2 cellular contexts compared by ENCODE assay signal in the genomic region with DNA sequence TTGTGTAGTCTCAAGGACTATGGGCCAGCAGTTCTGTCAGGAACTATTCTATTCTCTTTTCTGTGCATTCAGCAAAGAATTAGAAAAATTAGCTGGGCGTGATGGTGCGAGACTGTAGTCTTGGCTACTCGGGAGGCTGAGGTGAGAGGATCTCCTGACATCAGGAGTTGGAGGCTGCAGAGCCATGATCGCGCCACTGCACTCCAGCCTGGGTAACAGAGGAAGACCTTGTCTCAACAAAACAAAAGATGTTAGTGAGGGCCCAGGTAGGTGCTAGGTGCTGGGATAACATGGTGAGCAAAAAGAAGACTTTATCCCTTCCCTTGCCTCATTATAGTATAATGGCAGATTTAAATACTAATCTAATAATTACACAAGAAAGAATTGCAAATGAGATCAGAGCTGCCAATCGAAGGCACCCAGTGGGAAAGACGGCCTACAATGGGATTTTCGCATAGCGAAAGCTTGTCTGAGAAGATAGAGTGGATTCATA.
TF ChIP-seq lines count a peak whose summit lies in the region.

No MANE protein-coding gene starts in this region.

TF ChIP-seq in SK-N-SH, 30 proteins besides CTCF, POLR2A, EP300 and RAD21 (continued from another document):
- no peak for TF ChIP-seq MEF2A (IDR thresholded peaks at IDR 0.05; ENCODE audit: borderline replicate concordance, low read depth)
- TF ChIP-seq, protein P1, sequence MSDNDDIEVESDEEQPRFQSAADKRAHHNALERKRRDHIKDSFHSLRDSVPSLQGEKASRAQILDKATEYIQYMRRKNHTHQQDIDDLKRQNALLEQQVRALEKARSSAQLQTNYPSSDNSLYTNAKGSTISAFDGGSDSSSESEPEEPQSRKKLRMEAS (IDR thresholded peaks at IDR 0.05; ENCODE audit: low read depth), result no peak
- no peak for TF ChIP-seq IRF3 (IDR thresholded peaks at IDR 0.05; ENCODE audit: low read depth, low read length)
- no peak for TF ChIP-seq EZH2phosphoT487 (IDR thresholded peaks at IDR 0.05; ENCODE audit: borderline replicate concordance, low read depth)
- TF ChIP-seq SIN3A (IDR thresholded peaks at IDR 0.05; ENCODE audit: borderline replicate concordance, low read depth, low read length), result no peak
- no peak for TF ChIP-seq RXRA (IDR thresholded peaks at IDR 0.05; ENCODE audit: borderline replicate concordance, low read depth)
- TF ChIP-seq FOSL2 (IDR thresholded peaks at IDR 0.05; ENCODE audit: borderline replicate concordance, low read depth), result no peak
- no peak for TF ChIP-seq CHD2 (IDR thresholded peaks at IDR 0.05; ENCODE audit: low read length, partially characterized antibody)
- TF ChIP-seq ZBTB33 (IDR thresholded peaks at IDR 0.05; ENCODE audit: borderline replicate concordance, low read depth), result no peak

TF ChIP-seq in SK-N-SH treated with all-trans-retinoic acid at 6 μM for 48 hours, 23 proteins besides CTCF, POLR2A, EP300 and RAD21 (continued from another document):
- TF ChIP-seq TSHZ2 (CRISPR knock-in tag; IDR thresholded peaks at IDR 0.05), result no peak
- TF ChIP-seq ZNF8 (CRISPR knock-in tag; IDR thresholded peaks at IDR 0.05), result no peak
- no peak for TF ChIP-seq CREB5 (CRISPR knock-in tag; IDR thresholded peaks at IDR 0.05; ENCODE audit: low read depth)
- TF ChIP-seq ZFP3 (CRISPR knock-in tag; IDR thresholded peaks at IDR 0.05), result no peak
- no peak for TF ChIP-seq CSRNP3 (CRISPR knock-in tag; IDR thresholded peaks at IDR 0.05)
- no peak for TF ChIP-seq ZFP30 (CRISPR knock-in tag; IDR thresholded peaks at IDR 0.05)
- no peak for TF ChIP-seq OSR1 (CRISPR knock-in tag; IDR thresholded peaks at IDR 0.05)
- no peak for TF ChIP-seq SNAI2 (CRISPR knock-in tag; IDR thresholded peaks at IDR 0.05)
- TF ChIP-seq TOX (CRISPR knock-in tag; IDR thresholded peaks at IDR 0.05; ENCODE audit: borderline replicate concordance), result no peak
- TF ChIP-seq ARNTL (CRISPR knock-in tag; IDR thresholded peaks at IDR 0.05; ENCODE audit: borderline replicate concordance, low read depth), result no peak
- no peak for TF ChIP-seq GLIS3 (CRISPR knock-in tag; IDR thresholded peaks at IDR 0.05)
- TF ChIP-seq ESRRG (CRISPR knock-in tag; IDR thresholded peaks at IDR 0.05), result no peak
- TF ChIP-seq TCF4 (CRISPR knock-in tag; IDR thresholded peaks at IDR 0.05; ENCODE audit: borderline replicate concordance), result no peak
